In genomic region chr5:90890183-90890582, GRCh38 we compare ENCODE assay signal across 33 cellular contexts.
"Had no signal": no experiment of that assay in that cellular context is flagged by ENCODE, and none has a peak within 500 bp of the region (broad histone marks: within the 10 kb centered on the region; RNA-seq: fewer than 3 reads in every experiment).

No MANE protein-coding gene starts in this region.

- FAIRE-seq: RCC 7860 had no signal

- ATAC-seq: activated CD4-positive, alpha-beta T cell treated with anti-CD3 and anti-CD28 coated beads for 36 hours; activated CD8-positive, alpha-beta T cell treated with anti-CD3 and anti-CD28 coated beads, Interleukin-2, amount 10 ng/mL, durations not matched to agents 7 days and 5 days had no signal

- H3K9me3 ChIP-seq: ascending aorta, MG63 had no signal

- H3K4me1 Mint-ChIP-seq: activated CD4-positive, alpha-beta T cell treated with anti-CD3 and anti-CD28 coated beads for 36 hours; activated CD4-positive, alpha-beta T cell treated with anti-CD3 and anti-CD28 coated beads, Interleukin-2, amount 10 ng/mL, durations not matched to agents 7 days and 5 days; activated naive CD4-positive, alpha-beta T cell treated with anti-CD3 and anti-CD28 coated beads, Interleukin-2, amount 50 U/mL, for 24 hours; activated naive CD8-positive, alpha-beta T cell treated with anti-CD3 and anti-CD28 coated beads, Interleukin-2, amount 10 ng/mL, durations not matched to agents 7 days and 5 days; central memory CD8-positive, alpha-beta T cell; IgD-negative memory B cell had no signal

- H3K4me2 ChIP-seq: PC-9 had no signal

- H3K27ac Mint-ChIP-seq: activated CD4-positive, alpha-beta T cell treated with anti-CD3 and anti-CD28 coated beads for 36 hours; activated CD4-positive, alpha-beta T cell treated with anti-CD3 and anti-CD28 coated beads, Interleukin-2, amount 10 ng/mL, durations not matched to agents 7 days and 5 days; activated CD8-positive, alpha-beta T cell treated with anti-CD3 and anti-CD28 coated beads, Interleukin-2, amount 10 ng/mL, durations not matched to agents 7 days and 5 days; activated naive CD4-positive, alpha-beta T cell treated with anti-CD3 and anti-CD28 coated beads, Interleukin-2, amount 50 U/mL, for 24 hours; activated naive CD8-positive, alpha-beta T cell treated with anti-CD3 and anti-CD28 coated beads, Interleukin-2, amount 10 ng/mL, durations not matched to agents 7 days and 5 days; activated T-cell treated with anti-CD3 and anti-CD28 coated beads, Interleukin-2, amount 50 U/mL, for 24 hours; activated T-helper 2 cell treated with anti-CD3 and anti-CD28 coated beads, Interferon-gamma antibody, Interleukin-2, Interleukin-4, amounts not matched to agents 10 μg/mL and 5 μg/mL and 100 μg/mL, durations not matched to agents 14 hours and 24 hours and 36 hours; IgD-negative memory B cell had no signal

- H2AFZ ChIP-seq: PC-9 had no signal

- H3K4me3 ChIP-seq: ascending aorta, cardiac muscle cell, MG63, PC-9 had no signal

- H3K27me3 ChIP-seq: ascending aorta, cardiac muscle cell, MG63 had no signal

- H3K9me3 Mint-ChIP-seq: activated CD4-positive, alpha-beta T cell treated with anti-CD3 and anti-CD28 coated beads, Interleukin-2, amount 10 ng/mL, durations not matched to agents 7 days and 5 days; activated naive CD4-positive, alpha-beta T cell treated with anti-CD3 and anti-CD28 coated beads, Interleukin-2, amount 50 U/mL, for 24 hours; activated naive CD8-positive, alpha-beta T cell treated with anti-CD3 and anti-CD28 coated beads, Interleukin-2, amount 10 ng/mL, durations not matched to agents 7 days and 5 days; activated T-cell treated with anti-CD3 and anti-CD28 coated beads, Interleukin-2, amount 50 U/mL, for 24 hours; activated T-helper 2 cell treated with anti-CD3 and anti-CD28 coated beads, Interferon-gamma antibody, Interleukin-2, Interleukin-4, amounts not matched to agents 10 μg/mL and 5 μg/mL and 100 μg/mL, durations not matched to agents 14 hours and 24 hours and 36 hours; central memory CD8-positive, alpha-beta T cell; IgD-negative memory B cell had no signal

- H3K36me3 ChIP-seq: ascending aorta, cardiac muscle cell, MG63 had no signal

- H3K27me3 Mint-ChIP-seq: activated naive CD4-positive, alpha-beta T cell treated with anti-CD3 and anti-CD28 coated beads, Interleukin-2, amount 50 U/mL, for 24 hours; IgD-negative memory B cell had no signal

- DNase-seq: activated CD4-positive, alpha-beta T cell treated with anti-CD3 and anti-CD28 coated beads for 36 hours; activated CD4-positive, alpha-beta T cell treated with anti-CD3 and anti-CD28 coated beads, Interleukin-2, amount 10 ng/mL, durations not matched to agents 7 days and 5 days; activated CD4-positive, alpha-beta T cell treated with anti-CD3 and anti-CD28 coated beads, Interleukin-2, amount 50 U/mL, for 48 hours; activated CD8-positive, alpha-beta T cell treated with anti-CD3 and anti-CD28 coated beads, Interleukin-2, amount 10 ng/mL, durations not matched to agents 7 days and 5 days; activated gamma-delta T cell; activated naive CD4-positive, alpha-beta T cell treated with Interleukin-2 at 50 U/mL for 16 hours; activated naive CD8-positive, alpha-beta T cell treated with anti-CD3 and anti-CD28 coated beads, Interleukin-2, amount 10 ng/mL, durations not matched to agents 7 days and 5 days; activated T-cell treated with anti-CD3 and anti-CD28 coated beads, Interleukin-2, amount 50 U/mL, for 24 hours; amygdala; Kasumi-1; KG1; MG63; MV-4-11; NCI-H1092; NCI-H1436 treated with DMSO at 0.1 percent for 48 hours; NCI-H1694 treated with DMSO at 0.1 percent for 48 hours; NCI-H2029; NCI-H2171; NCI-H446; NCI-H510A treated with DMSO at 0.1 percent for 48 hours; NCI-H526 treated with DMSO at 0.1 percent for 48 hours; NK-92 treated with Interleukin-12 subunit alpha and Interleukin-12 subunit beta, amount 100 ng/mL, for 24 hours; PC-9; Right ventricle myocardium superior; T1000 had no signal

- H3K27ac ChIP-seq: ascending aorta, cardiac muscle cell, PC-9, RWPE1 had no signal

- H3K36me3 Mint-ChIP-seq: activated naive CD4-positive, alpha-beta T cell treated with anti-CD3 and anti-CD28 coated beads, Interleukin-2, amount 50 U/mL, for 24 hours; activated naive CD8-positive, alpha-beta T cell treated with anti-CD3 and anti-CD28 coated beads, Interleukin-2, amount 10 ng/mL, durations not matched to agents 7 days and 5 days; IgD-negative memory B cell had no signal

- H3K4me3 Mint-ChIP-seq: activated CD4-positive, alpha-beta T cell treated with anti-CD3 and anti-CD28 coated beads for 36 hours; activated CD4-positive, alpha-beta T cell treated with anti-CD3 and anti-CD28 coated beads, Interleukin-2, amount 10 ng/mL, durations not matched to agents 7 days and 5 days; activated CD8-positive, alpha-beta T cell treated with anti-CD3 and anti-CD28 coated beads, Interleukin-2, amount 10 ng/mL, durations not matched to agents 7 days and 5 days; activated naive CD4-positive, alpha-beta T cell treated with anti-CD3 and anti-CD28 coated beads, Interleukin-2, amount 50 U/mL, for 24 hours; activated naive CD8-positive, alpha-beta T cell treated with anti-CD3 and anti-CD28 coated beads, Interleukin-2, amount 10 ng/mL, durations not matched to agents 7 days and 5 days; activated T-cell treated with anti-CD3 and anti-CD28 coated beads, Interleukin-2, amount 50 U/mL, for 24 hours; central memory CD8-positive, alpha-beta T cell; IgD-negative memory B cell had no signal
